In the genomic region with DNA sequence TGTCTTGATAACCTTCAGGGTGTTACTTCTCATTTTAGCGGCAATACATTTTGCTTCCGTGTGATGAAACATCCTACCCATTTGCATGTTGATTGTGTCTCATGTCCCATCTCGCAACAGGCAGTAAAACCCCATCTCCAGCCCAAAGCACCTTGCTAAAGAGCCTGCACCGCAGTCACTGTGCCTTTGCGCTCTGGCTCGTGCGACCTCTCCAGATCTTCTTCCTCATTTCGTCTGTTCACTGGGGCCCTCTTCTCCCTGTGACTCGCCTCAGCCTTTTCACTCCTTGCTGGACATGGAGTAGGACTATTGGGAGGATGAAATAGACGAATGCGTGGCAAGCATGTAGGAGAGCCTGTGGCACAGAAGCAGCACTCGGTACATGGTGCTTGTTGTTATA, we compare ENCODE assay signal across 8 cellular contexts. TPM values are rescaled to one million over a fixed set of nuclear protein-coding genes. Genes with fewer than 3 reads are reported as not detected.
DNase-seq lines count a peak whose midpoint lies in the region; ATAC-seq and TF ChIP-seq lines count a peak whose summit lies in the region.
"Not testable (repeated sequence)": the region's sequence is repeated elsewhere in the genome, so short reads cannot be mapped to it uniquely, and the experiment has no call there.
"Had no signal": no experiment of that assay in that cellular context is flagged by ENCODE, and none has a peak within 500 bp of the region (broad histone marks: within the 10 kb centered on the region; RNA-seq: fewer than 3 reads in every experiment).

No MANE protein-coding gene starts in this region.

- not testable (repeated sequence) for TF ChIP-seq CTCF in NB4 (IDR thresholded peaks at IDR 0.05; ENCODE audit: low read depth, low read length); activated CD8-positive, alpha-beta T cell treated with anti-CD3 and anti-CD28 coated beads for 36 hours (IDR thresholded peaks at IDR 0.05); neutrophil (IDR thresholded peaks at IDR 0.05); upper lobe of right lung (IDR thresholded peaks at IDR 0.05)

- H3K27ac Mint-ChIP-seq in activated CD8-positive, alpha-beta T cell treated with anti-CD3 and anti-CD28 coated beads for 36 hours, result peak overlapping the region; percentile 15
- H3K27ac Mint-ChIP-seq in activated T-helper 17 cell treated with anti-CD3 and anti-CD28 coated beads, Interleukin-2, amount 50 U/mL, for 72 hours, result peak overlapping the region; percentile 97
- H3K27ac Mint-ChIP-seq in memory B cell, result peak overlapping the region; percentile 65

- H3K27ac ChIP-seq in neutrophil, result peak overlapping the region; percentile 90
- not testable (repeated sequence) for H3K27ac ChIP-seq in upper lobe of right lung

- H3K27me3 Mint-ChIP-seq in activated CD8-positive, alpha-beta T cell treated with anti-CD3 and anti-CD28 coated beads for 36 hours; activated T-helper 17 cell treated with anti-CD3 and anti-CD28 coated beads, Interleukin-2, amount 50 U/mL, for 72 hours; memory B cell: not testable (repeated sequence)

- H3K27me3 ChIP-seq in neutrophil, upper lobe of right lung: not testable (repeated sequence)

- POLR2A ChIA-PET in activated CD8-positive, alpha-beta T cell treated with anti-CD3 and anti-CD28 coated beads for 36 hours (lab: Charles Lee), result not testable (repeated sequence)

- not testable (repeated sequence) for ATAC-seq in activated CD8-positive, alpha-beta T cell treated with anti-CD3 and anti-CD28 coated beads for 36 hours; activated T-helper 17 cell treated with anti-CD3 and anti-CD28 coated beads, Interleukin-2, amount 50 U/mL, for 72 hours (replicated peaks)
- ATAC-seq in memory B cell (ENCODE audit: low read depth), result peak; percentile 66
- peak; percentile 71 for ATAC-seq in upper lobe of right lung

- not testable (repeated sequence) for H3K9me3 Mint-ChIP-seq in activated CD8-positive, alpha-beta T cell treated with anti-CD3 and anti-CD28 coated beads for 36 hours; activated T-helper 17 cell treated with anti-CD3 and anti-CD28 coated beads, Interleukin-2, amount 50 U/mL, for 72 hours; memory B cell

- DNase-seq in NB4 (ENCODE audit: low read depth), result peak; percentile 82
- not testable (repeated sequence) for DNase-seq in activated CD8-positive, alpha-beta T cell treated with anti-CD3 and anti-CD28 coated beads for 36 hours; memory B cell (ENCODE audit: low spot score in 2 of 2); upper lobe of right lung

- H3K9me3 ChIP-seq in neutrophil, upper lobe of right lung: not testable (repeated sequence)

- peaks cover 33 to 44% of the 10 kb centered on the region in 2 experiments for H3K4me1 ChIP-seq in neutrophil (ENCODE audit: control insufficient read depth in 1 of 2, insufficient read depth in 1 of 2, low read depth in 1 of 2, low read length in 1 of 2)
- H3K4me1 ChIP-seq in upper lobe of right lung, result not testable (repeated sequence)

- H3K36me3 Mint-ChIP-seq in activated CD8-positive, alpha-beta T cell treated with anti-CD3 and anti-CD28 coated beads for 36 hours (ENCODE audit: low read depth), result peaks cover 56% of the 10 kb centered on the region
- H3K36me3 Mint-ChIP-seq in activated T-helper 17 cell treated with anti-CD3 and anti-CD28 coated beads, Interleukin-2, amount 50 U/mL, for 72 hours (ENCODE audit: low read depth), result peaks cover 96% of the 10 kb centered on the region
- H3K36me3 Mint-ChIP-seq in memory B cell, result peaks cover 20% of the 10 kb centered on the region

- TF ChIP-seq POLR2A in NB4 (IDR thresholded peaks at IDR 0.05; ENCODE audit: extremely low read depth, insufficient read length), result not testable (repeated sequence)

- H3K4me1 Mint-ChIP-seq in activated CD8-positive, alpha-beta T cell treated with anti-CD3 and anti-CD28 coated beads for 36 hours (ENCODE audit: low read depth), result peaks cover 34% of the 10 kb centered on the region
- H3K4me1 Mint-ChIP-seq in activated T-helper 17 cell treated with anti-CD3 and anti-CD28 coated beads, Interleukin-2, amount 50 U/mL, for 72 hours, result peaks cover 24% of the 10 kb centered on the region
- H3K4me1 Mint-ChIP-seq in memory B cell, result peaks cover 11% of the 10 kb centered on the region

- not testable (repeated sequence) for H3K4me3 ChIP-seq in NB4 (ENCODE audit: low read depth, low read length); upper lobe of right lung
- peak overlapping the region in 1 of 2 experiments; percentile 24 for H3K4me3 ChIP-seq in neutrophil (ENCODE audit: low read depth in 1 of 2, low read length in 1 of 2)

- H3K36me3 ChIP-seq in neutrophil, result not testable (repeated sequence)
- H3K36me3 ChIP-seq in upper lobe of right lung, result peaks cover 18% of the 10 kb centered on the region

- CTCF ChIA-PET in activated CD8-positive, alpha-beta T cell treated with anti-CD3 and anti-CD28 coated beads for 36 hours (lab: Charles Lee), result not testable (repeated sequence)

- intact Hi-C loops in activated CD8-positive, alpha-beta T cell treated with anti-CD3 and anti-CD28 coated beads for 36 hours (cut with micrococcal nuclease); upper lobe of right lung (cut with DNase I): not testable (repeated sequence)

- H3K4me3 Mint-ChIP-seq in activated CD8-positive, alpha-beta T cell treated with anti-CD3 and anti-CD28 coated beads for 36 hours; memory B cell: not testable (repeated sequence)
- peak overlapping the region; percentile 77 for H3K4me3 Mint-ChIP-seq in activated T-helper 17 cell treated with anti-CD3 and anti-CD28 coated beads, Interleukin-2, amount 50 U/mL, for 72 hours

RNA-seq across cellular contexts. Expression of a gene that starts 13.5 kb away (rescaled TPM):
- 10 to 100 TPM; 72.6 to 73.6 TPM for total RNA-seq in activated CD8-positive, alpha-beta T cell treated with anti-CD3 and anti-CD28 coated beads for 36 hours
- total RNA-seq in activated T-helper 17 cell treated with anti-CD3 and anti-CD28 coated beads, Interleukin-2, amount 50 U/mL, for 72 hours, result 100 to 1,000 TPM in 1 of 2 donors, 10 to 100 TPM in 1; 86.1 to 132 TPM
- total RNA-seq in upper lobe of right lung, result 39.4 TPM

RNA-seq across cellular contexts. Expression of a gene that starts 57.9 kb away (rescaled TPM):
- not detected for total RNA-seq in activated CD8-positive, alpha-beta T cell treated with anti-CD3 and anti-CD28 coated beads for 36 hours
- total RNA-seq in activated T-helper 17 cell treated with anti-CD3 and anti-CD28 coated beads, Interleukin-2, amount 50 U/mL, for 72 hours, result 1 to 10 TPM in 1 of 2 donors, under 1 TPM in 1; 0.89 to 1.5 TPM
- not detected for total RNA-seq in upper lobe of right lung
- total RNA-seq: A172, A673 had no signal

Comparison
In these comparisons a context has a peak if more than half of its experiments do, and no peak if none do; other contexts are left out.
1. H3K27ac Mint-ChIP-seq: peak in every context shown above with its lines; median percentile 97 in activated T-helper 17 cell treated with anti-CD3 and anti-CD28 coated beads, Interleukin-2, amount 50 U/mL, for 72 hours; 65 in memory B cell; 15 in activated CD8-positive, alpha-beta T cell treated with anti-CD3 and anti-CD28 coated beads for 36 hours.